ENCODE assay signal across 14 cellular contexts in the genomic region with DNA sequence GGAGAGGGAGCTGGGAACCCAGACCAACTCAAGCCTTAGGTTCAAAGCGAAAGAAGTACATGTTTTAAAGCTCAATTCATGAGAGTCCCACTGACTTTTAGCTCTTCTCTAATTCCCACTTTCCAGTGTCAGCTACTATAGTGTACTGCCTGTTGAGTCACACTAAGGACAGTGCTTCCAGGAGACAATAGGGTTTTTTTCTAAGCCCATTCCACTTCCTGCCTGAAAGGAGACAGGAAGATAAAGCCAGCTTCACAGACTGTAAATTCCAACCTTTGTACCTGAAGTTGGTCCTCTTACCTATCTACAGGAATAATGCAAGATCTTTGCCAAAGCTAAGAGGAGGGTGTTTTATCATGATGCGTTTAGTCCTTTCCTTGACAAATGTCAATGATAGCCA. TPM values are rescaled to one million over a fixed set of nuclear protein-coding genes. Genes with fewer than 3 reads are reported as not detected.
DNase-seq lines count a peak whose midpoint lies in the region; ATAC-seq and TF ChIP-seq lines count a peak whose summit lies in the region.
"Had no signal": no experiment of that assay in that cellular context is flagged by ENCODE, and none has a peak within 500 bp of the region (broad histone marks: within the 10 kb centered on the region; RNA-seq: fewer than 3 reads in every experiment).

No MANE protein-coding gene starts in this region.

- no peak overlapping the region for H3K4me3 ChIP-seq in trophoblast cell (ENCODE audit: low read depth, low read length)
- H3K4me3 ChIP-seq: stomach had no signal

- peaks cover 6% of the 10 kb centered on the region for H3K79me2 ChIP-seq in trophoblast cell (ENCODE audit: control insufficient read depth, insufficient read depth, low read length, poor library complexity)

- H2BK120ac ChIP-seq in trophoblast cell (ENCODE audit: insufficient read depth, low read length, poor library complexity): no peak overlapping the region

- peak overlapping the region; percentile 14 for H3K27ac ChIP-seq in foreskin keratinocyte
- H3K27ac ChIP-seq in trophoblast cell (ENCODE audit: low read depth, low read length): peak overlapping the region; percentile 87

- no peak overlapping the region for H3K4ac ChIP-seq in trophoblast cell (ENCODE audit: low read depth, low read length)

- no peak overlapping the region for H2AK5ac ChIP-seq in trophoblast cell (ENCODE audit: low read length)

- no peak overlapping the region for H4K12ac ChIP-seq in trophoblast cell (ENCODE audit: low read depth, low read length)

- no peak overlapping the region for H2AFZ ChIP-seq in trophoblast cell (ENCODE audit: insufficient read depth, low read length, poor library complexity)

- H4K91ac ChIP-seq in trophoblast cell (ENCODE audit: low read depth, low read length): no peak overlapping the region

- H3K4me2 ChIP-seq in trophoblast cell (ENCODE audit: low read length): peak overlapping the region; percentile 35

- DNase-seq in ELR (ENCODE audit: low read depth) (peak; percentile 62), RKO (ENCODE audit: low spot score) (peak; percentile 34), foreskin keratinocyte (peak in 1 of 2 donors; percentile 51), trophoblast cell (no peak), GM20000 (ENCODE audit: low spot score) (no peak), amniotic stem cell (lab: John Stamatoyannopoulos, UW) (no peak)
- DNase-seq: activated CD8-positive, alpha-beta memory T cell treated with anti-CD3 and anti-CD28 coated beads for 24 hours; C1 segment of cervical spinal cord; NCI-H524; stomach; T-helper 9 cell had no signal

- H3K9ac ChIP-seq in trophoblast cell (ENCODE audit: low read length): no peak overlapping the region

- H3K9me3 ChIP-seq in trophoblast cell (ENCODE audit: insufficient read depth, low read depth, low read length): peaks cover 2% of the 10 kb centered on the region

- H3K23ac ChIP-seq in trophoblast cell (ENCODE audit: low read length): no peak overlapping the region

- ATAC-seq in foreskin keratinocyte (peak; percentile 45), HG02973 (IDR thresholded peaks at IDR 0.05; ENCODE audit: unreplicated experiment) (no peak), HG02571 (IDR thresholded peaks at IDR 0.05; ENCODE audit: unreplicated experiment) (no peak)
- ATAC-seq: Panc1 had no signal

- no peak overlapping the region for H2BK5ac ChIP-seq in trophoblast cell (ENCODE audit: low read depth, low read length, poor library complexity)

- H3K79me1 ChIP-seq in trophoblast cell (ENCODE audit: low read length): peaks cover 10% of the 10 kb centered on the region

- peaks cover 34% of the 10 kb centered on the region for H3K4me1 ChIP-seq in foreskin keratinocyte
- H3K4me1 ChIP-seq in trophoblast cell (ENCODE audit: control insufficient read depth in 1 of 2, insufficient read depth in 2 of 2, low read length in 2 of 2): peaks cover 6 to 9% of the 10 kb centered on the region in 2 experiments

- no peak overlapping the region for H4K8ac ChIP-seq in trophoblast cell (ENCODE audit: low read depth, low read length)

- TF ChIP-seq CTCF in foreskin keratinocyte (conservative IDR thresholded peaks at IDR 0.05) (no peak), GM20000 (IDR thresholded peaks at IDR 0.05; ENCODE audit: extremely low read depth, missing control alignments) (no peak)

- H3K27me3 ChIP-seq in foreskin keratinocyte: no peaks in the 10 kb centered on the region
- H3K27me3 ChIP-seq in trophoblast cell (ENCODE audit: insufficient read depth, low read length): no peaks in the 10 kb centered on the region
- H3K27me3 ChIP-seq: stomach had no signal

- no peak overlapping the region for H2BK12ac ChIP-seq in trophoblast cell (ENCODE audit: low read length)

- H3K36me3 ChIP-seq in trophoblast cell (ENCODE audit: control insufficient read depth in 1 of 2, insufficient read depth in 2 of 2, low read length in 2 of 2): peaks cover 5 to 8% of the 10 kb centered on the region in 2 experiments

- no CpG with 5 or more reads among the region's 2 CpGs for WGBS in trophoblast cell (ENCODE audit: extremely low coverage, insufficient coverage, insufficient read length)

- H3K14ac ChIP-seq in trophoblast cell (ENCODE audit: low read length): no peak overlapping the region

- no peak overlapping the region for H3K18ac ChIP-seq in trophoblast cell (ENCODE audit: low read length)

RNA-seq across cellular contexts. Expression of gene MSRB2, which starts 4.4 kb away (rescaled TPM):
- total RNA-seq in foreskin keratinocyte: 13.6 and 17.0 TPM in 2 replicates
- 36.1 and 44.8 TPM in 2 replicates for polyA plus RNA-seq in foreskin keratinocyte
- polyA plus RNA-seq in trophoblast cell (2013): 11.3 and 12.8 TPM in 2 replicates

Comparison
In these comparisons a context has a peak if more than half of its experiments do, and no peak if none do; other contexts are left out.
1. DNase-seq: peak in ELR (single experiment) and RKO (single experiment); none in trophoblast cell (0 of 2), GM20000 (single experiment) and amniotic stem cell (single experiment).